Comparison of ENCODE assay signal across 10 cellular contexts in the genomic region with DNA sequence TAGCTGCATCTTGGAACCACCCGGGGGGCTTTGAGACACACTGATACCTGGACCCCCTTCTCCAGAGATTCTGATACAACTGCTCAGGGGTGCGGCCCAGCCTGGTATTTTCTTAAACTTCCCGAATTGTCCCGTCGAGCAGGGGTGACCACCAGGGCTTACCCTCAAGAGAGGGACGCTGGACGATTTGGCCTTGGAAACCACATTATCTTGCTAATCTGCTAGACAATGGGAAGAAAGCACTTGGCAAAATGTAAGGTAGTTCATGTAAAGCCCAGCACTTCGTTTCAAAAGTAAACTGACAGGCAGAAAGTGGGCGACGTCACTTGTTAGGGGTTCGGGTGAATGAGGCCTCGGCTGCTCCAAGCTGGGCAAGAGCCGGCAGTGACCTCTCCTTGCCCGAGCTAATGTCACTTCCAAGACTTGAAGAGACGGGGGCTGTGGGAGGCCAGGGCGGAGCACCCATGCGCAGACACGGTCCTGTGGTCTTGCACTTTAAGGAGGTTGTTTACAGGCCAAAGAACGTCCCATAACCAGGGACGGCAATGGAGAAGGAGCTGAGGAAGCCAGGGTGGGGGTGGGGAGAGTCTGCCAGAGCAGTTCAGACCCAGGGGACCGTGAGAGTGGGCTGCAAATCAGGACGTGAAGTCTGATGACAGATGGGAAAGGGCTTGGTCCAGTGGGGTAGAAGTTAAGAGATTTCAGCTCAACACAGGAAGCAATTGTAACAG.
DNase-seq lines count a peak whose midpoint lies in the region; ATAC-seq and TF ChIP-seq lines count a peak whose summit lies in the region.
"Had no signal": no experiment of that assay in that cellular context is flagged by ENCODE, and none has a peak within 500 bp of the region (broad histone marks: within the 10 kb centered on the region; RNA-seq: fewer than 3 reads in every experiment).

No MANE protein-coding gene starts in this region.

- no peaks in the 10 kb centered on the region for H3K36me3 Mint-ChIP-seq in activated naive CD8-positive, alpha-beta T cell
- H3K36me3 Mint-ChIP-seq in activated naive CD8-positive, alpha-beta T cell treated with anti-CD3 and anti-CD28 coated beads, Interleukin-2, amount 50 U/mL, for 24 hours (ENCODE audit: low read depth) = no peaks in the 10 kb centered on the region

- H3K4me1 ChIP-seq in body of pancreas = peaks cover 54% of the 10 kb centered on the region
- H3K4me1 ChIP-seq in mucosa of rectum (ENCODE audit: control insufficient read depth in 2 of 2, insufficient read depth in 2 of 2, low read length in 2 of 2) = peaks cover 23 to 24% of the 10 kb centered on the region in 2 donors
- H3K4me1 ChIP-seq in upper lobe of left lung = peaks cover 29 to 43% (median 36%) of the 10 kb centered on the region in 4 donors
- no peaks in the 10 kb centered on the region for H3K4me1 ChIP-seq in aorta (ENCODE audit: control insufficient read depth in 1 of 2, insufficient read depth in 2 of 2, low read length in 2 of 2)

- H3K4me3 Mint-ChIP-seq in activated naive CD8-positive, alpha-beta T cell = peak overlapping the region; percentile 10
- H3K4me3 Mint-ChIP-seq in activated naive CD8-positive, alpha-beta T cell treated with anti-CD3 and anti-CD28 coated beads, Interleukin-2, amount 50 U/mL, for 24 hours = no peak overlapping the region
- H3K4me3 Mint-ChIP-seq: central memory CD8-positive, alpha-beta T cell had no signal

- no peak overlapping the region for H3K27ac Mint-ChIP-seq in activated naive CD8-positive, alpha-beta T cell
- no peak overlapping the region for H3K27ac Mint-ChIP-seq in activated naive CD8-positive, alpha-beta T cell treated with anti-CD3 and anti-CD28 coated beads, Interleukin-2, amount 50 U/mL, for 24 hours

- no peak for TF ChIP-seq CTCF in body of pancreas (IDR thresholded peaks at IDR 0.05)
- no peak for TF ChIP-seq CTCF in upper lobe of left lung (IDR thresholded peaks at IDR 0.05)

- intact Hi-C loops in body of pancreas (cut with DNase I) = no loop called here
- intact Hi-C loops in aorta (cut with DNase I) = loop anchor here in 1 of 2 donors (10.0 kb wide), 1 partner anchor 94 kb away; no protein-coding TSS in a partner anchor

- H3K27me3 ChIP-seq in body of pancreas (no peaks in the 10 kb centered on the region), mucosa of rectum (ENCODE audit: control insufficient read depth in 2 of 2, insufficient read depth in 2 of 2, low read length in 2 of 2) (peaks cover 12 to 22% of the 10 kb centered on the region in 2 donors), upper lobe of left lung (peaks cover 0 to 4% (median 2%) of the 10 kb centered on the region in 4 donors), aorta (ENCODE audit: control insufficient read depth in 1 of 2, insufficient read depth in 2 of 2, low read length in 1 of 2) (no peaks in the 10 kb centered on the region)

- no peaks in the 10 kb centered on the region for H3K9me3 ChIP-seq in body of pancreas
- no peaks in the 10 kb centered on the region for H3K9me3 ChIP-seq in mucosa of rectum (ENCODE audit: control insufficient read depth in 2 of 2, low read length in 2 of 2)
- no peaks in the 10 kb centered on the region for H3K9me3 ChIP-seq in upper lobe of left lung
- H3K9me3 ChIP-seq in aorta (ENCODE audit: control insufficient read depth, low read length) = no peaks in the 10 kb centered on the region

- H3K27me3 Mint-ChIP-seq in activated naive CD8-positive, alpha-beta T cell = peaks cover 5% of the 10 kb centered on the region
- peaks cover 24% of the 10 kb centered on the region for H3K27me3 Mint-ChIP-seq in activated naive CD8-positive, alpha-beta T cell treated with anti-CD3 and anti-CD28 coated beads, Interleukin-2, amount 50 U/mL, for 24 hours

- H3K9me3 Mint-ChIP-seq in activated naive CD8-positive, alpha-beta T cell (ENCODE audit: low read depth) = no peaks in the 10 kb centered on the region
- H3K9me3 Mint-ChIP-seq in activated naive CD8-positive, alpha-beta T cell treated with anti-CD3 and anti-CD28 coated beads, Interleukin-2, amount 50 U/mL, for 24 hours = no peaks in the 10 kb centered on the region
- H3K9me3 Mint-ChIP-seq: central memory CD8-positive, alpha-beta T cell had no signal

- H3K4me3 ChIP-seq in body of pancreas = no peak overlapping the region
- no peak overlapping the region for H3K4me3 ChIP-seq in mucosa of rectum (ENCODE audit: low read length in 2 of 2)
- no peak overlapping the region for H3K4me3 ChIP-seq in upper lobe of left lung
- no peak overlapping the region for H3K4me3 ChIP-seq in aorta (ENCODE audit: low read length in 2 of 2)

- H3K27ac ChIP-seq in body of pancreas = peak overlapping the region; percentile 21 to 35 (median 28)
- peak overlapping the region; percentile 55 to 64 for H3K27ac ChIP-seq in mucosa of rectum (ENCODE audit: low read depth in 2 of 2, low read length in 2 of 2)
- H3K27ac ChIP-seq in upper lobe of left lung = peak overlapping the region in 3 of 4 donors; percentile 5 to 75 (median 64)
- H3K27ac ChIP-seq in aorta (ENCODE audit: low read depth in 1 of 2, low read length in 2 of 2) = no peak overlapping the region

- peaks cover 6% of the 10 kb centered on the region for H3K4me1 Mint-ChIP-seq in activated naive CD8-positive, alpha-beta T cell (ENCODE audit: low read depth)
- H3K4me1 Mint-ChIP-seq in activated naive CD8-positive, alpha-beta T cell treated with anti-CD3 and anti-CD28 coated beads, Interleukin-2, amount 50 U/mL, for 24 hours = peaks cover 17% of the 10 kb centered on the region

- no peak for DNase-seq in activated naive CD8-positive, alpha-beta T cell treated with anti-CD3 and anti-CD28 coated beads, Interleukin-2, amount 50 U/mL, for 24 hours
- DNase-seq in body of pancreas (peak in 1 of 4 donors; percentile 33), upper lobe of left lung (no peak), aorta (no peak), hypothalamus (lab: John Stamatoyannopoulos, UW) (no peak)
- DNase-seq: posterior cingulate gyrus had no signal

- no peak for ATAC-seq in activated naive CD8-positive, alpha-beta T cell treated with anti-CD3 and anti-CD28 coated beads, Interleukin-2, amount 50 U/mL, for 24 hours
- ATAC-seq in body of pancreas = no peak
- no peak for ATAC-seq in upper lobe of left lung (ENCODE audit: low FRiP score in 2 of 2)
- no peak for ATAC-seq in aorta (ENCODE audit: low FRiP score)
- no peak for ATAC-seq in GM18520 (IDR thresholded peaks at IDR 0.05; ENCODE audit: unreplicated experiment)

- H3K9ac ChIP-seq in mucosa of rectum (ENCODE audit: low read depth in 1 of 2, low read length in 2 of 2) = peak overlapping the region in 1 of 2 donors; percentile 13

- no peak for TF ChIP-seq POLR2A in body of pancreas (IDR thresholded peaks at IDR 0.05)
- no peak for TF ChIP-seq POLR2A in upper lobe of left lung (IDR thresholded peaks at IDR 0.05)

- no peak for TF ChIP-seq EP300 in upper lobe of left lung (IDR thresholded peaks at IDR 0.05)

- WGBS in body of pancreas, 2 donors = 68 to 73% methylated on average over 20 to 22 of the region's 22 CpGs
- WGBS in upper lobe of left lung, 2 donors = 55 to 66% methylated on average over 21 to 22 of the region's 22 CpGs
- WGBS in aorta, 2 donors = 87 to 89% methylated on average over 22 of the region's 22 CpGs

- H3K36me3 ChIP-seq in body of pancreas (replicated peaks in 1 of 2; ENCODE audit: insufficient read depth in 1 of 2, low read depth in 2 of 2) = no peaks in the 10 kb centered on the region
- H3K36me3 ChIP-seq in mucosa of rectum (ENCODE audit: control insufficient read depth in 2 of 2, insufficient read depth in 2 of 2, low read length in 2 of 2) = no peaks in the 10 kb centered on the region
- H3K36me3 ChIP-seq in upper lobe of left lung = no peaks in the 10 kb centered on the region
- H3K36me3 ChIP-seq in aorta (ENCODE audit: control insufficient read depth in 1 of 2, insufficient read depth in 2 of 2, low read length in 1 of 2) = no peaks in the 10 kb centered on the region

Comparison
In these comparisons a context has a peak if more than half of its experiments do, and no peak if none do; other contexts are left out.
1. H3K27ac ChIP-seq: peak in body of pancreas (4 of 4), mucosa of rectum (2 of 2) and upper lobe of left lung (3 of 4); none in aorta (0 of 2).